In the genomic region with DNA sequence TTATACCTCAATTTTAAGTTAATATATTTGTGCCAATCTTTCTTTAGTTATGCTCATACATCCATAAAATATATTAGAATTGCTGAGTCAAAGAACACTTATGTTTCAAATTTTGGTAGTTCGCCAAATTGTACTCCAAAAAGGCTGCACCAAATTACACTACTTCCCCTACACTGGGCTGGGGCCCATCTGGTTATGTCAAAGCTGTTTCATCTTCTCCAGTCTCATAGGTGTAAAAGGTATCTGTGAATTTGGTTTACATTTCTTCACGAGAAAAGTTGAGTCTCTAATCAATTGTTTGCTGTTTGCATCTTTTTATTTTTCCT, we compare ENCODE assay signal across 8 cellular contexts. TPM values are rescaled to one million over a fixed set of nuclear protein-coding genes. Genes with fewer than 3 reads are reported as not detected.
A peak's percentile ranks its signal among the peaks of the same experiment; 100 is the strongest.
DNase-seq lines count a peak whose midpoint lies in the region; TF ChIP-seq lines count a peak whose summit lies in the region.

No MANE protein-coding gene starts in this region.

- intact Hi-C loops in CD14-positive monocyte (cut with micrococcal nuclease): loop anchor here (10.0 kb wide), 5 partner anchors 153 to 493 kb away; a partner anchor contains a TSS

- H4K20me1 ChIP-seq in Loucy (ENCODE audit: insufficient read depth, low read length, poor library complexity, severe bottlenecking): no peaks in the 10 kb centered on the region

- H3K27ac Mint-ChIP-seq in CD14-positive monocyte (peak overlapping the region; percentile 72 to 96 (median 92)), nephron progenitor cell (no peak overlapping the region)

- no peaks in the 10 kb centered on the region for H3K9me2 ChIP-seq in Loucy (replicated peaks; ENCODE audit: low read depth, low read length)

- H3K4me3 Mint-ChIP-seq in CD14-positive monocyte (peak overlapping the region; percentile 94), nephron progenitor cell (peak overlapping the region; percentile 85)

- peaks cover 0 to 1% (median 0%) of the 10 kb centered on the region in 7 donors for H3K9me3 Mint-ChIP-seq in CD14-positive monocyte
- H3K9me3 Mint-ChIP-seq in nephron progenitor cell: peaks cover 10% of the 10 kb centered on the region

- H3K4me3 ChIP-seq in Loucy (ENCODE audit: low read length, poor library complexity, severe bottlenecking) (peak overlapping the region; percentile 81), choroid plexus epithelial cell (ENCODE audit: low read depth, low read length) (peak overlapping the region; percentile 39)

- H2AFZ ChIP-seq in Loucy (ENCODE audit: low read length): peak overlapping the region; percentile 69

- H3K27me3 ChIP-seq in Loucy (ENCODE audit: insufficient read depth, low read length, poor library complexity, severe bottlenecking): no peaks in the 10 kb centered on the region

- peaks cover 29% of the 10 kb centered on the region for H3K4me1 Mint-ChIP-seq in CD14-positive monocyte
- peaks cover 53% of the 10 kb centered on the region for H3K4me1 Mint-ChIP-seq in nephron progenitor cell

- H3K36me3 ChIP-seq in Loucy (ENCODE audit: insufficient read depth, low read length): no peaks in the 10 kb centered on the region

- H3K4me2 ChIP-seq in Loucy (ENCODE audit: low read depth, low read length, poor library complexity, severe bottlenecking): peak overlapping the region; percentile 88

- no peaks in the 10 kb centered on the region for H3K9me3 ChIP-seq in Loucy (ENCODE audit: insufficient read depth, low read depth, low read length)

- H3K9ac ChIP-seq in Loucy (ENCODE audit: low read depth, low read length, poor library complexity, severe bottlenecking): peak overlapping the region; percentile 80

- peaks cover 69% of the 10 kb centered on the region for H3K4me1 ChIP-seq in Loucy (ENCODE audit: insufficient read depth, low read length, poor library complexity, severe bottlenecking)

- peaks cover 27% of the 10 kb centered on the region for H3K79me2 ChIP-seq in Loucy (ENCODE audit: insufficient read depth, low read length)

- H3F3A ChIP-seq in Loucy (ENCODE audit: low read depth): no peaks in the 10 kb centered on the region

- H3K27me3 Mint-ChIP-seq in CD14-positive monocyte (ENCODE audit: low read depth in 3 of 3) (no peaks in the 10 kb centered on the region), nephron progenitor cell (ENCODE audit: low read depth, poor library complexity) (no peaks in the 10 kb centered on the region)

- TF ChIP-seq CTCF in CD14-positive monocyte (IDR thresholded peaks at IDR 0.05) (no peak), Loucy (conservative IDR thresholded peaks at IDR 0.05; ENCODE audit: low read length) (no peak), choroid plexus epithelial cell (conservative IDR thresholded peaks at IDR 0.05; ENCODE audit: low read depth, low read length) (no peak), nephron progenitor cell (IDR thresholded peaks at IDR 0.05) (no peak)

- H3K36me3 Mint-ChIP-seq in CD14-positive monocyte: peaks cover 0 to 3% of the 10 kb centered on the region in 2 donors
- peaks cover 8% of the 10 kb centered on the region for H3K36me3 Mint-ChIP-seq in nephron progenitor cell (ENCODE audit: low read depth)

- DNase-seq in CD14-positive monocyte (ENCODE audit: low spot score) (no peak), choroid plexus epithelial cell (ENCODE audit: low read depth) (no peak), nephron progenitor cell (no peak), mesenteric fat pad (ENCODE audit: low spot score) (no peak), activated gamma-delta T cell (lab: John Stamatoyannopoulos, UW) (no peak), H4 (ENCODE audit: low spot score) (no peak), Ammon's horn (ENCODE audit: low spot score) (no peak)

RNA-seq across cellular contexts. Expression of a gene that starts 0.7 kb away (rescaled TPM):
- under 1 TPM; 0.10 to 0.48 TPM for polyA plus RNA-seq in CD14-positive monocyte
- not detected for total RNA-seq in mesenteric fat pad
- total RNA-seq in H4 (2014; rRNA removed; shearing (Covaris generic)): 1.0 and 1.3 TPM in 2 replicates
